Comparison of ENCODE assay signal across 8 cellular contexts in genomic region chr2:176115883-176116813, GRCh38. TPM values are rescaled to one million over a fixed set of nuclear protein-coding genes. Genes with fewer than 3 reads are reported as not detected.
A peak's percentile ranks its signal among the peaks of the same experiment; 100 is the strongest.
DNase-seq lines count a peak whose midpoint lies in the region; TF ChIP-seq lines count a peak whose summit lies in the region.

Gene HOXD10 (plus strand): TSS chr2:176116778. CDS start chr2:176116834, 56 bp downstream.

- H3K36me3 Mint-ChIP-seq in MCF 10A (ENCODE audit: insufficient read depth, unreplicated experiment) (no peaks in the 10 kb centered on the region), chondrocyte (ENCODE audit: low read depth) (peaks cover 4% of the 10 kb centered on the region), mesothelial cell of epicardium (peaks cover 3% of the 10 kb centered on the region)
- H3K36me3 Mint-ChIP-seq in activated T-helper 2 cell treated with anti-CD3 and anti-CD28 coated beads, Interferon-gamma antibody, Interleukin-2, Interleukin-4, amounts not matched to agents 10 μg/mL and 5 μg/mL and 100 μg/mL, durations not matched to agents 14 hours and 24 hours and 36 hours (ENCODE audit: low read depth), result no peaks in the 10 kb centered on the region

- H3K36me3 ChIP-seq in mammary epithelial cell (ENCODE audit: insufficient read depth, low read length), result no peaks in the 10 kb centered on the region
- no peaks in the 10 kb centered on the region for H3K36me3 ChIP-seq in HAP-1 (replicated peaks)

- CTCF ChIA-PET in MCF 10A (lab: Yijun Ruan, JAX), result interaction anchor here (0.6 to 1.9 kb wide), 5 partner anchors 9 to 1032 kb away, joined by 3 to 12 read pairs (median 3); partner anchors contain the start of gene HOXD11
- CTCF ChIA-PET in mammary epithelial cell (lab: Charles Lee; ENCODE audit: low non-redundant PET), result no interaction called here

- in situ Hi-C loops in mammary epithelial cell (cut with MboI; ENCODE audit: low sequenced_read_pairs in 2 of 2) (no loop called here), HAP-1 (cut with MboI; ENCODE audit: low sequenced_read_pairs) (no loop called here)

- WGBS in mammary epithelial cell (ENCODE audit: low coverage, missing lambda C conversion rate), result 13% methylated on average over 45 of the region's 66 CpGs

- H3K27me3 ChIP-seq in mammary epithelial cell (ENCODE audit: insufficient read depth, low read length) (peaks cover 85% of the 10 kb centered on the region), HAP-1 (ENCODE audit: low read depth) (no peaks in the 10 kb centered on the region)

- dilution Hi-C loops in mammary epithelial cell (cut with HindIII; ENCODE audit: low sequenced_read_pairs), result no loop called here

- H3K9ac ChIP-seq in mammary epithelial cell (ENCODE audit: insufficient read depth, low read length), result no peak within 1 kb of the TSS

- no peaks in the 10 kb centered on the region for H3K9me3 Mint-ChIP-seq in MCF 10A (ENCODE audit: unreplicated experiment)
- peaks cover 8% of the 10 kb centered on the region for H3K9me3 Mint-ChIP-seq in chondrocyte (ENCODE audit: low read depth)
- peaks cover 4% of the 10 kb centered on the region for H3K9me3 Mint-ChIP-seq in mesothelial cell of epicardium
- no peaks in the 10 kb centered on the region for H3K9me3 Mint-ChIP-seq in activated T-helper 2 cell treated with anti-CD3 and anti-CD28 coated beads, Interferon-gamma antibody, Interleukin-2, Interleukin-4, amounts not matched to agents 10 μg/mL and 5 μg/mL and 100 μg/mL, durations not matched to agents 14 hours and 24 hours and 36 hours

- no peak for TF ChIP-seq CTCF in MCF 10A (IDR thresholded peaks at IDR 0.05; ENCODE audit: unreplicated experiment)
- TF ChIP-seq CTCF in mammary epithelial cell (conservative IDR thresholded peaks at IDR 0.05 in 1 of 2, IDR thresholded peaks at IDR 0.05 in 1 of 2; ENCODE audit: extremely low read depth in 1 of 2, insufficient read depth in 1 of 2, low read depth in 1 of 2, low read length in 2 of 2), result no peak
- no peak for TF ChIP-seq CTCF in chondrocyte (IDR thresholded peaks at IDR 0.05)
- TF ChIP-seq CTCF in mesothelial cell of epicardium (IDR thresholded peaks at IDR 0.05; ENCODE audit: unreplicated experiment), result no peak

- no peaks in the 10 kb centered on the region for H3K4me1 ChIP-seq in mammary epithelial cell (ENCODE audit: insufficient read depth, low read length)
- H3K4me1 ChIP-seq in HAP-1, result no peaks in the 10 kb centered on the region

- no peak within 1 kb of the TSS for H2AFZ ChIP-seq in mammary epithelial cell (ENCODE audit: low read depth, low read length)

- H3K27ac ChIP-seq in mammary epithelial cell (ENCODE audit: insufficient read depth, low read depth, low read length), result no peak within 1 kb of the TSS

- DNase-seq in MCF 10A (ENCODE audit: unreplicated experiment) (no peak), mammary epithelial cell (no peak), chondrocyte (ENCODE audit: low spot score) (peak; percentile 67), mesothelial cell of epicardium (ENCODE audit: low spot score in 2 of 2, unreplicated experiment in 2 of 2) (no peak), HAP-1 (ENCODE audit: low spot score in 2 of 2) (no peak), SIG-M5 treated with dmso at 0.1 percent for 504 hours (lab: John Stamatoyannopoulos, UW; ENCODE audit: unreplicated experiment) (no peak), NCI-H345 (lab: John Stamatoyannopoulos, UW) (no peak)
- DNase-seq in activated T-helper 2 cell treated with anti-CD3 and anti-CD28 coated beads, Interferon-gamma antibody, Interleukin-2, Interleukin-4, amounts not matched to agents 10 μg/mL and 5 μg/mL and 100 μg/mL, durations not matched to agents 14 hours and 24 hours and 36 hours (ENCODE audit: low spot score), result no peak

- peaks cover 48% of the 10 kb centered on the region for H3K27me3 Mint-ChIP-seq in MCF 10A (ENCODE audit: insufficient read depth, unreplicated experiment)
- peaks cover 91% of the 10 kb centered on the region for H3K27me3 Mint-ChIP-seq in chondrocyte (ENCODE audit: low read depth)
- peaks cover 99% of the 10 kb centered on the region for H3K27me3 Mint-ChIP-seq in mesothelial cell of epicardium (ENCODE audit: low read depth)
- peaks cover 85% of the 10 kb centered on the region for H3K27me3 Mint-ChIP-seq in activated T-helper 2 cell treated with anti-CD3 and anti-CD28 coated beads, Interferon-gamma antibody, Interleukin-2, Interleukin-4, amounts not matched to agents 10 μg/mL and 5 μg/mL and 100 μg/mL, durations not matched to agents 14 hours and 24 hours and 36 hours (ENCODE audit: low read depth)

- H3K27ac Mint-ChIP-seq in MCF 10A (ENCODE audit: low read depth, unreplicated experiment) (no peak within 1 kb of the TSS), chondrocyte (ENCODE audit: unreplicated experiment) (no peak within 1 kb of the TSS), mesothelial cell of epicardium (no peak within 1 kb of the TSS)
- H3K27ac Mint-ChIP-seq in activated T-helper 2 cell treated with anti-CD3 and anti-CD28 coated beads, Interferon-gamma antibody, Interleukin-2, Interleukin-4, amounts not matched to agents 10 μg/mL and 5 μg/mL and 100 μg/mL, durations not matched to agents 14 hours and 24 hours and 36 hours, result no peak within 1 kb of the TSS

- no peaks in the 10 kb centered on the region for H4K20me1 ChIP-seq in mammary epithelial cell (ENCODE audit: insufficient read depth, low read length)

- POLR2A ChIA-PET in MCF 10A (lab: Yijun Ruan, JAX), result no interaction called here

- no peaks in the 10 kb centered on the region for H3K79me2 ChIP-seq in mammary epithelial cell (ENCODE audit: insufficient read depth, low read length)

- H3K4me3 ChIP-seq in mammary epithelial cell (replicated peaks in 1 of 3; ENCODE audit: insufficient read depth in 1 of 3, low read depth in 2 of 3, low read length in 3 of 3), result no peak within 1 kb of the TSS
- no peak within 1 kb of the TSS for H3K4me3 ChIP-seq in HAP-1

- intact Hi-C loops in MCF 10A (cut with micrococcal nuclease) (no loop called here), mammary epithelial cell (cut with micrococcal nuclease) (no loop called here)
- intact Hi-C loops in activated T-helper 2 cell treated with anti-CD3 and anti-CD28 coated beads, Interferon-gamma antibody, Interleukin-2, Interleukin-4, amounts not matched to agents 10 μg/mL and 5 μg/mL and 100 μg/mL, durations not matched to agents 14 hours and 24 hours and 36 hours (cut with micrococcal nuclease), result no loop called here

- no peak within 1 kb of the TSS for H3K4me2 ChIP-seq in mammary epithelial cell (ENCODE audit: insufficient read depth, low read depth, low read length)

- no peaks in the 10 kb centered on the region for H3K9me3 ChIP-seq in mammary epithelial cell (replicated peaks; ENCODE audit: insufficient read depth, low read length)
- no peaks in the 10 kb centered on the region for H3K9me3 ChIP-seq in HAP-1

- BruUV-seq in MCF 10A (replicated peaks; lab: Mats Ljungman, UMichigan) (no TSS peak), mammary epithelial cell (replicated peaks; lab: Mats Ljungman, UMichigan) (no TSS peak)

- H3K4me1 Mint-ChIP-seq in MCF 10A (ENCODE audit: insufficient read depth, unreplicated experiment) (no peaks in the 10 kb centered on the region), chondrocyte (ENCODE audit: low read depth) (peaks cover 2% of the 10 kb centered on the region), mesothelial cell of epicardium (peaks cover 1% of the 10 kb centered on the region)
- H3K4me1 Mint-ChIP-seq in activated T-helper 2 cell treated with anti-CD3 and anti-CD28 coated beads, Interferon-gamma antibody, Interleukin-2, Interleukin-4, amounts not matched to agents 10 μg/mL and 5 μg/mL and 100 μg/mL, durations not matched to agents 14 hours and 24 hours and 36 hours (ENCODE audit: low read depth), result peaks cover 6% of the 10 kb centered on the region

- H3K4me3 Mint-ChIP-seq in MCF 10A (ENCODE audit: unreplicated experiment), result peak within 1 kb of the TSS; percentile 28
- H3K4me3 Mint-ChIP-seq in chondrocyte (ENCODE audit: unreplicated experiment), result no peak within 1 kb of the TSS
- peak within 1 kb of the TSS; percentile 28 for H3K4me3 Mint-ChIP-seq in mesothelial cell of epicardium
- H3K4me3 Mint-ChIP-seq in activated T-helper 2 cell treated with anti-CD3 and anti-CD28 coated beads, Interferon-gamma antibody, Interleukin-2, Interleukin-4, amounts not matched to agents 10 μg/mL and 5 μg/mL and 100 μg/mL, durations not matched to agents 14 hours and 24 hours and 36 hours (ENCODE audit: low read depth), result no peak within 1 kb of the TSS

RNA-seq across cellular contexts. Expression of gene HOXD10, which starts in this region (rescaled TPM):
- total RNA-seq in MCF 10A (2022) (not detected in 2 replicates), mammary epithelial cell (not detected), chondrocyte (not detected in 3 replicates), mesothelial cell of epicardium (3.2 to 4.1 TPM (median 3.9 TPM) in 3 replicates)
- not detected for polyA plus RNA-seq in mammary epithelial cell
- polyA minus RNA-seq in mammary epithelial cell, result not detected
- not detected in 2 replicates for total RNA-seq in activated T-helper 2 cell treated with anti-CD3 and anti-CD28 coated beads, Interferon-gamma antibody, Interleukin-2, Interleukin-4, amounts not matched to agents 10 μg/mL and 5 μg/mL and 100 μg/mL, durations not matched to agents 14 hours and 24 hours and 36 hours

Comparison
In these comparisons a context has a peak if more than half of its experiments do, and no peak if none do; other contexts are left out.
1. Peak in DNase-seq in chondrocyte; RNA of the gene not detected or under 1 TPM.
2. H3K4me3 Mint-ChIP-seq: peak in MCF 10A (single experiment) and mesothelial cell of epicardium (single experiment); none in chondrocyte (single experiment) and activated T-helper 2 cell treated with anti-CD3 and anti-CD28 coated beads, Interferon-gamma antibody, Interleukin-2, Interleukin-4, amounts not matched to agents 10 μg/mL and 5 μg/mL and 100 μg/mL, durations not matched to agents 14 hours and 24 hours and 36 hours (single experiment).